11 cellular contexts compared by ENCODE assay signal in genomic region chr17:43834106-43834505, GRCh38. TPM values are rescaled to one million over a fixed set of nuclear protein-coding genes. Genes with fewer than 3 reads are reported as not detected.
DNase-seq lines count a peak whose midpoint lies in the region; ATAC-seq and TF ChIP-seq lines count a peak whose summit lies in the region.
"Had no signal": no experiment of that assay in that cellular context is flagged by ENCODE, and none has a peak within 500 bp of the region (broad histone marks: within the 10 kb centered on the region; RNA-seq: fewer than 3 reads in every experiment).

No MANE protein-coding gene starts in this region.

- H3K4me1 Mint-ChIP-seq in activated T-helper 17 cell treated with anti-CD3 and anti-CD28 coated beads, Interleukin-2, amount 50 U/mL, for 72 hours = peaks cover 14% of the 10 kb centered on the region
- H3K4me1 Mint-ChIP-seq in activated CD8-positive, alpha-beta T cell treated with anti-CD3 and anti-CD28 coated beads, Interleukin-2, amount 10 ng/mL, durations not matched to agents 7 days and 5 days (ENCODE audit: low read depth) = peaks cover 5% of the 10 kb centered on the region

- POLR2A ChIA-PET in activated CD8-positive, alpha-beta T cell treated with anti-CD3 and anti-CD28 coated beads, Interleukin-2, amount 10 ng/mL, durations not matched to agents 7 days and 5 days (lab: Charles Lee) = no interaction called here

- CTCF ChIA-PET in activated CD8-positive, alpha-beta T cell treated with anti-CD3 and anti-CD28 coated beads, Interleukin-2, amount 10 ng/mL, durations not matched to agents 7 days and 5 days (lab: Charles Lee) = interaction anchor here (1.4 kb wide), 1 partner anchor 12 kb away, joined by 4 read pairs; no protein-coding TSS in a partner anchor

- H3K27ac ChIP-seq in iPS-18a (ENCODE audit: low read length) = no peak overlapping the region
- H3K27ac ChIP-seq in lower lobe of right lung = no peak overlapping the region

- H3K4me3 ChIP-seq in iPS-18a (ENCODE audit: low read length) (peak overlapping the region; percentile 73), lower lobe of right lung (no peak overlapping the region)

- H3K4me3 Mint-ChIP-seq in activated T-helper 17 cell treated with anti-CD3 and anti-CD28 coated beads, Interleukin-2, amount 50 U/mL, for 72 hours = peak overlapping the region; percentile 79
- H3K4me3 Mint-ChIP-seq in activated CD8-positive, alpha-beta T cell treated with anti-CD3 and anti-CD28 coated beads, Interleukin-2, amount 10 ng/mL, durations not matched to agents 7 days and 5 days = no peak overlapping the region

- no peak overlapping the region for H3K9ac ChIP-seq in iPS-18a (ENCODE audit: low read length)

- no peaks in the 10 kb centered on the region for H3K36me3 Mint-ChIP-seq in activated T-helper 17 cell treated with anti-CD3 and anti-CD28 coated beads, Interleukin-2, amount 50 U/mL, for 72 hours (ENCODE audit: low read depth)
- H3K36me3 Mint-ChIP-seq in activated CD8-positive, alpha-beta T cell treated with anti-CD3 and anti-CD28 coated beads, Interleukin-2, amount 10 ng/mL, durations not matched to agents 7 days and 5 days (ENCODE audit: low read depth) = no peaks in the 10 kb centered on the region

- no peak for TF ChIP-seq CTCF in lower lobe of right lung (IDR thresholded peaks at IDR 0.05)

- H3K9me3 ChIP-seq in iPS-18a (ENCODE audit: control insufficient read depth, low read depth, low read length) (no peaks in the 10 kb centered on the region), lower lobe of right lung (no peaks in the 10 kb centered on the region)
- H3K9me3 ChIP-seq: uterus had no signal

- DNase-seq in AG08395 (ENCODE audit: low spot score) (peak; percentile 63), COR-L47 (lab: John Stamatoyannopoulos, UW) (peak; percentile 33), NCI-H2081 (lab: John Stamatoyannopoulos, UW) (no peak), lower lobe of right lung (no peak)
- no peak for DNase-seq in activated CD8-positive, alpha-beta T cell treated with anti-CD3 and anti-CD28 coated beads, Interleukin-2, amount 10 ng/mL, durations not matched to agents 7 days and 5 days

- no peaks in the 10 kb centered on the region for H3K9me3 Mint-ChIP-seq in activated T-helper 17 cell treated with anti-CD3 and anti-CD28 coated beads, Interleukin-2, amount 50 U/mL, for 72 hours
- H3K9me3 Mint-ChIP-seq in activated CD8-positive, alpha-beta T cell treated with anti-CD3 and anti-CD28 coated beads, Interleukin-2, amount 10 ng/mL, durations not matched to agents 7 days and 5 days (ENCODE audit: insufficient read depth) = no peaks in the 10 kb centered on the region

- H3K4me1 ChIP-seq in iPS-18a (ENCODE audit: control insufficient read depth, low read depth, low read length) = peaks cover 6% of the 10 kb centered on the region
- H3K4me1 ChIP-seq in lower lobe of right lung = peaks cover 33% of the 10 kb centered on the region

- intact Hi-C loops in lower lobe of right lung (cut with DNase I) = no loop called here

- peaks cover 19% of the 10 kb centered on the region for H3K27me3 Mint-ChIP-seq in activated T-helper 17 cell treated with anti-CD3 and anti-CD28 coated beads, Interleukin-2, amount 50 U/mL, for 72 hours
- peaks cover 45% of the 10 kb centered on the region for H3K27me3 Mint-ChIP-seq in activated CD8-positive, alpha-beta T cell treated with anti-CD3 and anti-CD28 coated beads, Interleukin-2, amount 10 ng/mL, durations not matched to agents 7 days and 5 days (ENCODE audit: low read depth)

- ATAC-seq in activated T-helper 17 cell treated with anti-CD3 and anti-CD28 coated beads, Interleukin-2, amount 50 U/mL, for 72 hours (replicated peaks) = no peak
- ATAC-seq in lower lobe of right lung (no peak), GM18502 (IDR thresholded peaks at IDR 0.05; ENCODE audit: poor library complexity, unreplicated experiment) (no peak)
- no peak for ATAC-seq in activated CD8-positive, alpha-beta T cell treated with anti-CD3 and anti-CD28 coated beads, Interleukin-2, amount 10 ng/mL, durations not matched to agents 7 days and 5 days

- H3K27ac Mint-ChIP-seq in activated T-helper 17 cell treated with anti-CD3 and anti-CD28 coated beads, Interleukin-2, amount 50 U/mL, for 72 hours = no peak overlapping the region
- H3K27ac Mint-ChIP-seq in activated CD8-positive, alpha-beta T cell treated with anti-CD3 and anti-CD28 coated beads, Interleukin-2, amount 10 ng/mL, durations not matched to agents 7 days and 5 days = no peak overlapping the region

- H3K27me3 ChIP-seq in iPS-18a (ENCODE audit: control insufficient read depth, insufficient read depth, low read length) = peaks cover 24% of the 10 kb centered on the region
- peaks cover 2% of the 10 kb centered on the region for H3K27me3 ChIP-seq in lower lobe of right lung (ENCODE audit: low read depth)
- H3K27me3 ChIP-seq: uterus had no signal

- H3K36me3 ChIP-seq in iPS-18a (ENCODE audit: control insufficient read depth, low read depth, low read length) = peaks cover 9% of the 10 kb centered on the region
- H3K36me3 ChIP-seq in lower lobe of right lung = peaks cover 10% of the 10 kb centered on the region
- H3K36me3 ChIP-seq: uterus had no signal

RNA-seq across cellular contexts. Expression of gene MPP3, which starts 1.2 kb away (rescaled TPM):
- under 1 TPM; 0.43 to 0.58 TPM for total RNA-seq in activated T-helper 17 cell treated with anti-CD3 and anti-CD28 coated beads, Interleukin-2, amount 50 U/mL, for 72 hours
- total RNA-seq in lower lobe of right lung = 19.2 TPM
- not detected for total RNA-seq in activated CD8-positive, alpha-beta T cell treated with anti-CD3 and anti-CD28 coated beads, Interleukin-2, amount 10 ng/mL, durations not matched to agents 7 days and 5 days

RNA-seq across cellular contexts. Expression of gene CD300LG, which starts 12.9 kb away (rescaled TPM):
- not detected for total RNA-seq in activated T-helper 17 cell treated with anti-CD3 and anti-CD28 coated beads, Interleukin-2, amount 50 U/mL, for 72 hours
- total RNA-seq in lower lobe of right lung = 5.7 TPM
- total RNA-seq in activated CD8-positive, alpha-beta T cell treated with anti-CD3 and anti-CD28 coated beads, Interleukin-2, amount 10 ng/mL, durations not matched to agents 7 days and 5 days = not detected
- total RNA-seq: HT-29 had no signal

RNA-seq across cellular contexts. Expression of gene CFAP97D1, which starts 53.9 kb away (rescaled TPM):
- total RNA-seq in activated T-helper 17 cell treated with anti-CD3 and anti-CD28 coated beads, Interleukin-2, amount 50 U/mL, for 72 hours = not detected
- total RNA-seq in lower lobe of right lung = not detected
- total RNA-seq in activated CD8-positive, alpha-beta T cell treated with anti-CD3 and anti-CD28 coated beads, Interleukin-2, amount 10 ng/mL, durations not matched to agents 7 days and 5 days = not detected
- total RNA-seq: Daoy, uterus had no signal

RNA-seq across cellular contexts. Expression of gene DUSP3, which starts 55.3 kb away (rescaled TPM):
- 10 to 100 TPM; 10.5 to 21.5 TPM for total RNA-seq in activated T-helper 17 cell treated with anti-CD3 and anti-CD28 coated beads, Interleukin-2, amount 50 U/mL, for 72 hours
- 92.9 TPM for total RNA-seq in lower lobe of right lung
- 10 to 100 TPM in 1 of 2 experiments, 1 to 10 TPM in 1; 9.2 to 14.7 TPM for total RNA-seq in activated CD8-positive, alpha-beta T cell treated with anti-CD3 and anti-CD28 coated beads, Interleukin-2, amount 10 ng/mL, durations not matched to agents 7 days and 5 days

Comparison
In these comparisons a context has a peak if more than half of its experiments do, and no peak if none do; other contexts are left out.
1. DNase-seq: peak in AG08395 (single experiment) and COR-L47 (single experiment); none in NCI-H2081 (0 of 2), lower lobe of right lung (single experiment) and activated CD8-positive, alpha-beta T cell treated with anti-CD3 and anti-CD28 coated beads, Interleukin-2, amount 10 ng/mL, durations not matched to agents 7 days and 5 days (single experiment).
2. RNA of gene MPP3, which starts 1.2 kb away (total RNA-seq): 19.2 TPM in lower lobe of right lung (single experiment); 0.43 to 0.58 TPM in activated T-helper 17 cell treated with anti-CD3 and anti-CD28 coated beads, Interleukin-2, amount 50 U/mL, for 72 hours and not detected in activated CD8-positive, alpha-beta T cell treated with anti-CD3 and anti-CD28 coated beads, Interleukin-2, amount 10 ng/mL, durations not matched to agents 7 days and 5 days; every median in the first group is over 10 times any median in the second.